In the genomic region with DNA sequence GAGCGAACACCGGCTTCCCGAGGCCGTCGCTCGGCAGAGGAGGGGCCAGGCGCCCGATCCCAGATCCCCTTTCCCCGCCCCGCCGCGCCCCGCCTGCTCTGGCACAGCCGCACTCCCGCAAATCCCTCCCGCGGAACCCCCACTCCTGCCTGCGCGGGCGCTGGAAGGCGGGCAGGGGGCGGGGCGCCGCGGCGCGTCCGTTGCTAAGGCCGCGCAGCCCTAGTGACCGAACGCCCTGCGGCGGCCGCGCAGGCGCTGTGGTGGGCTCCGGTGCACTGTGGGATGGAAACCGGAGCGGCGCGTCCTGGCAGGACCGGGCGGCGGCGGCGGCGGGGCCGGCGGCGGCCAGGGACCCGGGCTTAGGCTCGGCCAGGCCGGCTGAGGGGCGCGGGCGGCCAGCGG, we compare ENCODE assay signal across 8 cellular contexts. TPM values are rescaled to one million over a fixed set of nuclear protein-coding genes. Genes with fewer than 3 reads are reported as not detected.
A peak's percentile ranks its signal among the peaks of the same experiment; 100 is the strongest.
DNase-seq lines count a peak whose midpoint lies in the region; ATAC-seq and TF ChIP-seq lines count a peak whose summit lies in the region.

TRAF3IP1 (plus strand) TSS at position 273 of the 402 bp plus-strand sequence. CDS start 145 bp downstream, outside the sequence.

- H2AFZ ChIP-seq in neural cell (ENCODE audit: low read depth, low read length), result peak within 1 kb of the TSS; percentile 23

- CTCF ChIA-PET in RWPE1 (lab: Yijun Ruan, JAX), result no interaction called here

- TF ChIP-seq EP300 in neural cell (conservative IDR thresholded peaks at IDR 0.05; ENCODE audit: poor library complexity, severe bottlenecking), result peak; percentile 51

- peaks cover 11% of the 10 kb centered on the region for H3K27me3 Mint-ChIP-seq in stimulated activated naive CD8-positive, alpha-beta T cell treated with anti-CD3 and anti-CD28 coated beads, Interleukin-15, Interleukin-2, amounts not matched to agents 100 ng/mL and 50 ng/mL, for 24 hours

- no peaks in the 10 kb centered on the region for H3K9me3 Mint-ChIP-seq in stimulated activated naive CD8-positive, alpha-beta T cell treated with anti-CD3 and anti-CD28 coated beads, Interleukin-15, Interleukin-2, amounts not matched to agents 100 ng/mL and 50 ng/mL, for 24 hours

- peak within 1 kb of the TSS; percentile 55 for H3K27ac Mint-ChIP-seq in stimulated activated naive CD8-positive, alpha-beta T cell treated with anti-CD3 and anti-CD28 coated beads, Interleukin-15, Interleukin-2, amounts not matched to agents 100 ng/mL and 50 ng/mL, for 24 hours

- TF ChIP-seq CTCF in RWPE1 (conservative IDR thresholded peaks at IDR 0.05; ENCODE audit: low read depth) (no peak), fibroblast of villous mesenchyme (IDR thresholded peaks at IDR 0.05; ENCODE audit: insufficient read depth, low read depth, low read length) (no peak), neural cell (IDR thresholded peaks at IDR 0.05; ENCODE audit: poor library complexity, severe bottlenecking) (peak; percentile 19)

- peaks cover 12% of the 10 kb centered on the region for H3K79me2 ChIP-seq in neural cell (replicated peaks; ENCODE audit: insufficient read depth, low read length)

- no peaks in the 10 kb centered on the region for H4K20me1 ChIP-seq in neural cell (ENCODE audit: insufficient read depth)

- peaks cover 19% of the 10 kb centered on the region for H3K4me1 Mint-ChIP-seq in stimulated activated naive CD8-positive, alpha-beta T cell treated with anti-CD3 and anti-CD28 coated beads, Interleukin-15, Interleukin-2, amounts not matched to agents 100 ng/mL and 50 ng/mL, for 24 hours (ENCODE audit: low read depth)

- H3K4me3 Mint-ChIP-seq in stimulated activated naive CD8-positive, alpha-beta T cell treated with anti-CD3 and anti-CD28 coated beads, Interleukin-15, Interleukin-2, amounts not matched to agents 100 ng/mL and 50 ng/mL, for 24 hours, result peak within 1 kb of the TSS; percentile 83

- no peaks in the 10 kb centered on the region for H3F3A ChIP-seq in neural cell (ENCODE audit: insufficient read depth, low read length, poor library complexity, severe bottlenecking)

- ATAC-seq in GM21825 (IDR thresholded peaks at IDR 0.05; ENCODE audit: unreplicated experiment), result peak; percentile 90

- H3K36me3 ChIP-seq in neural cell (ENCODE audit: insufficient read depth, low read length), result peaks cover 6% of the 10 kb centered on the region

- peak within 1 kb of the TSS; percentile 79 for H3K27ac ChIP-seq in RWPE1
- H3K27ac ChIP-seq in neural cell (ENCODE audit: low read length), result peak within 1 kb of the TSS; percentile 8

- H3K9ac ChIP-seq in neural cell (ENCODE audit: low read length), result peak within 1 kb of the TSS; percentile 67

- H3K4me3 ChIP-seq in fibroblast of villous mesenchyme (ENCODE audit: low read depth, low read length), result peak within 1 kb of the TSS; percentile 72
- peak within 1 kb of the TSS; percentile 82 for H3K4me3 ChIP-seq in neural cell (ENCODE audit: low read length)

- H3K4me2 ChIP-seq in neural cell (ENCODE audit: low read length), result peak within 1 kb of the TSS; percentile 57

- DNase-seq in DMS53 treated with DMSO at 0.1 percent for 48 hours (lab: John Stamatoyannopoulos, UW; ENCODE audit: unreplicated experiment) (peak; percentile 90), Kasumi-1 (lab: John Stamatoyannopoulos, UW) (peak; percentile 20 to 42), RWPE1 (ENCODE audit: low spot score) (peak; percentile 93), fibroblast of villous mesenchyme (ENCODE audit: low read depth) (peak; percentile 94)
- DNase-seq in activated effector memory CD4-positive, alpha-beta T cell treated with Interleukin-2 at 50 U/mL for 16 hours, result peak; percentile 76

- no peaks in the 10 kb centered on the region for H3K27me3 ChIP-seq in neural cell (ENCODE audit: insufficient read depth, low read depth, low read length)

- no peaks in the 10 kb centered on the region for H3K9me3 ChIP-seq in neural cell (ENCODE audit: low read length)

- POLR2A ChIA-PET in RWPE1 (lab: Yijun Ruan, JAX; ENCODE audit: low non-redundant PET), result no interaction called here

- H3K9me2 ChIP-seq in neural cell (ENCODE audit: insufficient read depth, low read length), result no peaks in the 10 kb centered on the region

- no peaks in the 10 kb centered on the region for H3K36me3 Mint-ChIP-seq in stimulated activated naive CD8-positive, alpha-beta T cell treated with anti-CD3 and anti-CD28 coated beads, Interleukin-15, Interleukin-2, amounts not matched to agents 100 ng/mL and 50 ng/mL, for 24 hours (ENCODE audit: low read depth)

- peak; percentile 22 for TF ChIP-seq RAD21 in neural cell (conservative IDR thresholded peaks at IDR 0.05)

TF ChIP-seq in neural cell, 6 proteins besides CTCF, POLR2A, EP300 and RAD21:
- TF ChIP-seq MXI1 (conservative IDR thresholded peaks at IDR 0.05; ENCODE audit: poor library complexity, severe bottlenecking) (peak; percentile 94), POLR2AphosphoS5 (IDR thresholded peaks at IDR 0.05) (peak; percentile 68), EZH2 (IDR thresholded peaks at IDR 0.05; ENCODE audit: borderline replicate concordance, insufficient read depth, low read length, poor library complexity, severe bottlenecking) (no peak), SMC3 (conservative IDR thresholded peaks at IDR 0.05; ENCODE audit: poor library complexity) (peak; percentile 22), TAF1 (IDR thresholded peaks at IDR 0.05; ENCODE audit: low read depth) (no peak)
- TF ChIP-seq, protein P1, sequence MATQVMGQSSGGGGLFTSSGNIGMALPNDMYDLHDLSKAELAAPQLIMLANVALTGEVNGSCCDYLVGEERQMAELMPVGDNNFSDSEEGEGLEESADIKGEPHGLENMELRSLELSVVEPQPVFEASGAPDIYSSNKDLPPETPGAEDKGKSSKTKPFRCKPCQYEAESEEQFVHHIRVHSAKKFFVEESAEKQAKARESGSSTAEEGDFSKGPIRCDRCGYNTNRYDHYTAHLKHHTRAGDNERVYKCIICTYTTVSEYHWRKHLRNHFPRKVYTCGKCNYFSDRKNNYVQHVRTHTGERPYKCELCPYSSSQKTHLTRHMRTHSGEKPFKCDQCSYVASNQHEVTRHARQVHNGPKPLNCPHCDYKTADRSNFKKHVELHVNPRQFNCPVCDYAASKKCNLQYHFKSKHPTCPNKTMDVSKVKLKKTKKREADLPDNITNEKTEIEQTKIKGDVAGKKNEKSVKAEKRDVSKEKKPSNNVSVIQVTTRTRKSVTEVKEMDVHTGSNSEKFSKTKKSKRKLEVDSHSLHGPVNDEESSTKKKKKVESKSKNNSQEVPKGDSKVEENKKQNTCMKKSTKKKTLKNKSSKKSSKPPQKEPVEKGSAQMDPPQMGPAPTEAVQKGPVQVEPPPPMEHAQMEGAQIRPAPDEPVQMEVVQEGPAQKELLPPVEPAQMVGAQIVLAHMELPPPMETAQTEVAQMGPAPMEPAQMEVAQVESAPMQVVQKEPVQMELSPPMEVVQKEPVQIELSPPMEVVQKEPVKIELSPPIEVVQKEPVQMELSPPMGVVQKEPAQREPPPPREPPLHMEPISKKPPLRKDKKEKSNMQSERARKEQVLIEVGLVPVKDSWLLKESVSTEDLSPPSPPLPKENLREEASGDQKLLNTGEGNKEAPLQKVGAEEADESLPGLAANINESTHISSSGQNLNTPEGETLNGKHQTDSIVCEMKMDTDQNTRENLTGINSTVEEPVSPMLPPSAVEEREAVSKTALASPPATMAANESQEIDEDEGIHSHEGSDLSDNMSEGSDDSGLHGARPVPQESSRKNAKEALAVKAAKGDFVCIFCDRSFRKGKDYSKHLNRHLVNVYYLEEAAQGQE (IDR thresholded peaks at IDR 0.05; ENCODE audit: borderline replicate concordance), result no peak

RNA-seq across cellular contexts. Expression of gene TRAF3IP1, which starts in this region (rescaled TPM):
- 7.8 and 8.4 TPM in 2 replicates for total RNA-seq in fibroblast of villous mesenchyme
- 11.9 and 12.5 TPM in 2 replicates for polyA plus RNA-seq in neural cell
- 16.1 and 21.5 TPM in 2 replicates for polyA minus RNA-seq in neural cell

Comparison
In these comparisons a context has a peak if more than half of its experiments do, and no peak if none do; other contexts are left out.
1. Peak in every context shown above with its lines: DNase-seq, ATAC-seq, H3K4me3 ChIP-seq and H3K27ac ChIP-seq.
2. DNase-seq: peak in every context shown above with its lines; median percentile 94 in fibroblast of villous mesenchyme; 93 in RWPE1; 90 in DMS53 treated with DMSO at 0.1 percent for 48 hours; 76 in activated effector memory CD4-positive, alpha-beta T cell treated with Interleukin-2 at 50 U/mL for 16 hours; 31 in Kasumi-1.